18 cellular contexts compared by ENCODE assay signal in the genomic region with DNA sequence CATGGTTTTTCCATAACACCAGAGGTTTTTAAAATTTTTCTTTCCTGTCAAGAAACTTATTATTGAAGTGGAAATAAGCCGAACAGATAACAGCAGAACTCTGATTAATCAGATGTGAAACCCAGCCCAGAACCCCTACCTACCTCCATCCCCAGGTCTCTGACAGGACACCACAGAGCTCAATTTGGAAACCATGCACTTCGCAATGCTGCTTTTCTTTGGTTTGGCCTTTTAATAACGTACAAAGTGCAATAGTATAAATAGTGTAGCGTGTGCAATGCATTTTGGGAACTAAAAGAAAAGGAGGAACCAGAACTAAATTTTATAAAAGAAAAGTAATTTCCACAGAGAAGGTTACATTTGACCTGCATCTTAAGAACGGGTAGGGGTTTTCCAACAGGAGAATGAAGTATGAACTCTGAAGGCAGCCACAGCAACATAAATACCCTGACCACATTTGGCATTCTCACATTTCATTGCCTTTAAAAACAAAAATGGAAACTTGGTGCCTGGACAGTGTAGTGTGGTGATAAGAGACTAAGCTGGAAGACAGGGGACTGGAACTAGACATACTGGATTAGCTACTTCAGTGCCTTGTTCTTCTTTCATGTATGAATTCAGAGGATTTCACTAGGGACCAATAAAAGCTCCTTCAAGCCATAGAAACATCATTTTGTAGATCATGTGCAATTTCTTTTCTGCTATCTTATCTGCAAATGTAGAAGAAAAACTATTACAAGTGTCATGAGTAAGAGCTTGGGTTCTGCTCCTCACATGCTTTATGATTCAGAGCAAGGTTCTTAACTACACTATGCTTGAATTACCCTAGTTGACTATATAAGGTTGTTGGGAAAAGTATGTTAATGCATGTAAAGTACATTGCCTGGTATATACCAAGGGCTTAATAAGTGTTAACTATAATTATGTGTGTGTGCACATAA.
DNase-seq lines count a peak whose midpoint lies in the region; ATAC-seq and TF ChIP-seq lines count a peak whose summit lies in the region.
"Had no signal": no experiment of that assay in that cellular context is flagged by ENCODE, and none has a peak within 500 bp of the region (broad histone marks: within the 10 kb centered on the region; RNA-seq: fewer than 3 reads in every experiment).

No MANE protein-coding gene starts in this region.

- ATAC-seq in GM18868 (IDR thresholded peaks at IDR 0.05; ENCODE audit: unreplicated experiment) = peak; percentile 79
- peak; percentile 39 for ATAC-seq in HG02885 (IDR thresholded peaks at IDR 0.05; ENCODE audit: poor library complexity, unreplicated experiment)
- no peak for ATAC-seq in GM18867 (IDR thresholded peaks at IDR 0.05; ENCODE audit: unreplicated experiment)
- ATAC-seq: sciatic nerve, T-cell, upper lobe of right lung had no signal

- H3K4me3 ChIP-seq in AG09309 (ENCODE audit: control insufficient read depth, low read depth, low read length) = no peak overlapping the region
- H3K4me3 ChIP-seq in cardiac fibroblast (replicated peaks in 1 of 2; ENCODE audit: low read depth in 2 of 2, low read length in 2 of 2) = no peak overlapping the region
- H3K4me3 ChIP-seq: upper lobe of right lung had no signal

- no peak overlapping the region for H3K27ac Mint-ChIP-seq in osteocyte (ENCODE audit: unreplicated experiment)

- no peaks in the 10 kb centered on the region for H3K36me3 Mint-ChIP-seq in osteocyte (ENCODE audit: unreplicated experiment)
- H3K36me3 Mint-ChIP-seq: T-cell had no signal

- DNase-seq in AG09309 (ENCODE audit: low read depth) (peak; percentile 28), cardiac fibroblast (ENCODE audit: low read depth in 2 of 2) (peak; percentile 27 to 39), osteocyte (ENCODE audit: extremely low spot score, unreplicated experiment) (no peak), anterior cingulate cortex (lab: John Stamatoyannopoulos, UW) (no peak)
- DNase-seq in stimulated activated CD4-positive, alpha-beta T cell treated with anti-CD3 and anti-CD28 coated beads, Interleukin-2, amount 100 ng/mL, for 24 hours = no peak
- DNase-seq: activated CD4-positive, CD25-positive, alpha-beta regulatory T cell; activated CD8-positive, alpha-beta memory T cell treated with anti-CD3 and anti-CD28 coated beads, Interleukin-2, amount 50 U/mL, for 48 hours; Kasumi-1; NCI-H1694; RPMI8226; stimulated activated CD4-positive, alpha-beta T cell treated with anti-CD3 and anti-CD28 coated beads, Interleukin-4, amount 100 ng/mL, for 24 hours; T-cell; upper lobe of right lung had no signal

- no peak overlapping the region for H3K4me3 Mint-ChIP-seq in osteocyte (ENCODE audit: unreplicated experiment)
- H3K4me3 Mint-ChIP-seq: neural crest cell, T-cell had no signal

- TF ChIP-seq CTCF in AG09309 (IDR thresholded peaks at IDR 0.05; ENCODE audit: control insufficient read depth, insufficient read depth, low read depth, low read length, missing control alignments) = no peak
- no peak for TF ChIP-seq CTCF in cardiac fibroblast (IDR thresholded peaks at IDR 0.05; ENCODE audit: low read depth, low read length)
- TF ChIP-seq CTCF in osteocyte (IDR thresholded peaks at IDR 0.05) = no peak

- peaks cover 3% of the 10 kb centered on the region for H3K27me3 Mint-ChIP-seq in osteocyte (ENCODE audit: unreplicated experiment)
- H3K27me3 Mint-ChIP-seq: T-cell had no signal

- H3K9me3 Mint-ChIP-seq in osteocyte (ENCODE audit: unreplicated experiment) = no peaks in the 10 kb centered on the region
- H3K9me3 Mint-ChIP-seq: neural crest cell had no signal

- H3K4me1 Mint-ChIP-seq in osteocyte (ENCODE audit: unreplicated experiment) = no peaks in the 10 kb centered on the region

Comparison
In these comparisons a context has a peak if more than half of its experiments do, and no peak if none do; other contexts are left out.
1. DNase-seq: peak in AG09309 (single experiment) and cardiac fibroblast (2 of 2); none in stimulated activated CD4-positive, alpha-beta T cell treated with anti-CD3 and anti-CD28 coated beads, Interleukin-2, amount 100 ng/mL, for 24 hours (0 of 2), osteocyte (single experiment) and anterior cingulate cortex (0 of 58).